10 cellular contexts compared by ENCODE assay signal in the genomic region with DNA sequence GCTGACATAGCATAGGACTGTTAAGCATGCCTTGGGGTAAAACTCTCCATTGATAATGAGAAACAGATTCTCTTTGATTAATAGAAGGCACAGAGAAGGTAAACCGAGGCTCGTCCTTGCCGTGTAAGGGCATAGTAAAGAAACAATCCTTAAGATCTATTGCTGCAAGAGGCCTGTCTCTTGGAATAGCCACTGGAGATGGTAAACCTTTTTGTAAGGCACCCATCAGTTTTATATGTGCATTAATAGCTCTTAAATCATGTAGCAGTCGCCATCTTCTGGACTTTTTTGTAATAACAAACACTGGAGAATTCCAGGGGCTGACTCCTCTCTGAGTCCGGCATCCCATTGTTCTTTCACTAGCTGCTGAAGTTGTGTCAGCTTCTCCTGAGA. TPM values are rescaled to one million over a fixed set of nuclear protein-coding genes. Genes with fewer than 3 reads are reported as not detected.
DNase-seq lines count a peak whose midpoint lies in the region; ATAC-seq and TF ChIP-seq lines count a peak whose summit lies in the region.
"Had no signal": no experiment of that assay in that cellular context is flagged by ENCODE, and none has a peak within 500 bp of the region (broad histone marks: within the 10 kb centered on the region; RNA-seq: fewer than 3 reads in every experiment).

No MANE protein-coding gene starts in this region.

- no peak overlapping the region for H3K27ac Mint-ChIP-seq in osteocyte (ENCODE audit: unreplicated experiment)
- H3K27ac Mint-ChIP-seq: activated naive CD8-positive, alpha-beta T cell treated with anti-CD3 and anti-CD28 coated beads, Interleukin-2, amount 10 ng/mL, durations not matched to agents 7 days and 5 days had no signal

- DNase-seq in SIG-M5 treated with dmso at 0.1 percent for 504 hours (lab: John Stamatoyannopoulos, UW; ENCODE audit: unreplicated experiment) (peak; percentile 70), SIG-M5 (lab: John Stamatoyannopoulos, UW) (no peak), NCI-H2227 (lab: John Stamatoyannopoulos, UW; ENCODE audit: unreplicated experiment) (peak; percentile 75), globus pallidus (ENCODE audit: low spot score) (peak; percentile 87), osteocyte (ENCODE audit: extremely low spot score, unreplicated experiment) (no peak)
- DNase-seq: activated naive CD8-positive, alpha-beta T cell treated with anti-CD3 and anti-CD28 coated beads, Interleukin-2, amount 10 ng/mL, durations not matched to agents 7 days and 5 days had no signal

- H3K4me3 Mint-ChIP-seq in osteocyte (ENCODE audit: unreplicated experiment), result no peak overlapping the region
- H3K4me3 Mint-ChIP-seq: activated naive CD8-positive, alpha-beta T cell treated with anti-CD3 and anti-CD28 coated beads, Interleukin-2, amount 10 ng/mL, durations not matched to agents 7 days and 5 days had no signal

- no peaks in the 10 kb centered on the region for H3K4me1 Mint-ChIP-seq in osteocyte (ENCODE audit: unreplicated experiment)
- H3K4me1 Mint-ChIP-seq: activated naive CD8-positive, alpha-beta T cell treated with anti-CD3 and anti-CD28 coated beads, Interleukin-2, amount 10 ng/mL, durations not matched to agents 7 days and 5 days had no signal

- peaks cover 3% of the 10 kb centered on the region for H3K36me3 Mint-ChIP-seq in osteocyte (ENCODE audit: unreplicated experiment)

- peaks cover 13% of the 10 kb centered on the region for H3K9me3 Mint-ChIP-seq in osteocyte (ENCODE audit: unreplicated experiment)

- H3K27ac ChIP-seq in VCaP, result peak overlapping the region; percentile 99
- H3K27ac ChIP-seq: BLaER1 had no signal

- peaks cover 5% of the 10 kb centered on the region for H3K27me3 Mint-ChIP-seq in osteocyte (ENCODE audit: unreplicated experiment)

- TF ChIP-seq CTCF in VCaP (conservative IDR thresholded peaks at IDR 0.05) (peak; percentile 84), osteocyte (IDR thresholded peaks at IDR 0.05) (peak; percentile 78)

- ATAC-seq in HG02642 (IDR thresholded peaks at IDR 0.05; ENCODE audit: poor library complexity, unreplicated experiment) (peak; percentile 72), GM19463 (IDR thresholded peaks at IDR 0.05; ENCODE audit: unreplicated experiment) (no peak)

RNA-seq across cellular contexts. Expression of a gene that starts 8.4 kb away (rescaled TPM):
- 42.9 and 50.3 TPM in 2 replicates for total RNA-seq in osteocyte

RNA-seq across cellular contexts. Expression of a gene that starts 8.4 kb away (rescaled TPM):
- total RNA-seq in osteocyte, result 5.8 and 6.2 TPM in 2 replicates

Comparison
In these comparisons a context has a peak if more than half of its experiments do, and no peak if none do; other contexts are left out.
1. DNase-seq: peak in SIG-M5 treated with dmso at 0.1 percent for 504 hours (single experiment), NCI-H2227 (single experiment) and globus pallidus (single experiment); none in SIG-M5 (single experiment) and osteocyte (single experiment).